12 cellular contexts compared by ENCODE assay signal in the genomic region with DNA sequence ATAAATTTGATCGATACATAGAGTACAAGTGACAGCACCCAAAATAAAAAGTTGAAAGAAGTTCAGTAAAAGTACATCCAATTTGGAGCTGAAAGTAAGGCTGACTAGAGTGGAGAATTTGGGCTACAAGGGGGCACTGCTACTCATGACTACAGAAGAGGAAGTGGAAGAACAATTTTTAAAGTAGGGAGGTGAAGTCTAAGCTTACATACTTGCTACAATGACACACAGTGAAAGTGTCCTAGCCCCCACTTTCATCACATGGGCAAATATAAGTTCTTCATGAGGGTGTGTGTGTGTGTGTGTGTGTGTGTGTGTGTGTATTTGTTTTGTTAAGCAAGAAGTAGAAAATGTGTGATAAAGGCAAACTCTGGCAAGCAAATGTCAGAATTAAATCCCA. TPM values are rescaled to one million over a fixed set of nuclear protein-coding genes. Genes with fewer than 3 reads are reported as not detected.
DNase-seq lines count a peak whose midpoint lies in the region; ATAC-seq, FAIRE-seq and TF ChIP-seq lines count a peak whose summit lies in the region.
"Had no signal": no experiment of that assay in that cellular context is flagged by ENCODE, and none has a peak within 500 bp of the region (broad histone marks: within the 10 kb centered on the region; RNA-seq: fewer than 3 reads in every experiment).

No MANE protein-coding gene starts in this region.

- H3K27ac Mint-ChIP-seq in activated naive CD8-positive, alpha-beta T cell: peak overlapping the region; percentile 41
- no peak overlapping the region for H3K27ac Mint-ChIP-seq in activated naive CD8-positive, alpha-beta T cell treated with anti-CD3 and anti-CD28 coated beads, Interleukin-2, amount 50 U/mL, for 24 hours
- H3K27ac Mint-ChIP-seq in stimulated activated memory B cell treated with anti-CD40 and anti-IgM and Interleukin-4, amounts not matched to agents 10 μg/mL and 1 μg/mL and 100 μg/mL, for 72 hours: no peak overlapping the region

- H3K9ac ChIP-seq in kidney (ENCODE audit: low read length in 2 of 2): no peak overlapping the region
- H3K9ac ChIP-seq: SK-N-SH had no signal

- H3K36me3 ChIP-seq in kidney (ENCODE audit: control insufficient read depth in 1 of 2, insufficient read depth in 2 of 2, low read length in 2 of 2): peaks cover 3 to 10% of the 10 kb centered on the region in 2 donors

- no peak overlapping the region for H3K4me3 ChIP-seq in NB4 (ENCODE audit: low read depth, low read length)
- no peak overlapping the region for H3K4me3 ChIP-seq in kidney (ENCODE audit: low read length in 2 of 2)

- ATAC-seq in activated naive CD8-positive, alpha-beta T cell treated with anti-CD3 and anti-CD28 coated beads, Interleukin-2, amount 50 U/mL, for 24 hours: no peak
- ATAC-seq in HG02884 (IDR thresholded peaks at IDR 0.05; ENCODE audit: unreplicated experiment): peak; percentile 97
- peak; percentile 80 for ATAC-seq in stimulated activated memory B cell treated with anti-CD40 and anti-IgM and Interleukin-4, amounts not matched to agents 10 μg/mL and 1 μg/mL and 100 μg/mL, for 72 hours

- no peak for DNase-seq in activated naive CD8-positive, alpha-beta T cell treated with anti-CD3 and anti-CD28 coated beads, Interleukin-2, amount 50 U/mL, for 24 hours
- DNase-seq in NB4 (ENCODE audit: low read depth) (peak; percentile 42), dermis blood vessel endothelial cell (no peak), NCI-H1105 treated with DMSO at 0.1 percent for 48 hours (lab: John Stamatoyannopoulos, UW) (no peak), kidney (no peak)
- DNase-seq: HCEC 1CT; NCI-H69; SK-N-SH; stimulated activated CD8-positive, alpha-beta memory T cell treated with anti-CD3 and anti-CD28 coated beads, Interleukin-4, amount 100 ng/mL, for 48 hours had no signal

- no peak for TF ChIP-seq CTCF in NB4 (IDR thresholded peaks at IDR 0.05; ENCODE audit: low read depth, low read length)
- TF ChIP-seq CTCF in kidney (IDR thresholded peaks at IDR 0.05; ENCODE audit: borderline replicate concordance, extremely low read depth, insufficient read depth): no peak

- no peaks in the 10 kb centered on the region for H3K9me3 Mint-ChIP-seq in activated naive CD8-positive, alpha-beta T cell (ENCODE audit: low read depth)
- H3K9me3 Mint-ChIP-seq in activated naive CD8-positive, alpha-beta T cell treated with anti-CD3 and anti-CD28 coated beads, Interleukin-2, amount 50 U/mL, for 24 hours: no peaks in the 10 kb centered on the region
- no peaks in the 10 kb centered on the region for H3K9me3 Mint-ChIP-seq in stimulated activated memory B cell treated with anti-CD40 and anti-IgM and Interleukin-4, amounts not matched to agents 10 μg/mL and 1 μg/mL and 100 μg/mL, for 72 hours

- no peaks in the 10 kb centered on the region for H3K9me3 ChIP-seq in kidney (ENCODE audit: control insufficient read depth in 1 of 2, low read length in 2 of 2)
- H3K9me3 ChIP-seq: SK-N-SH had no signal

- H3K36me3 Mint-ChIP-seq in activated naive CD8-positive, alpha-beta T cell: peaks cover 14% of the 10 kb centered on the region
- H3K36me3 Mint-ChIP-seq in activated naive CD8-positive, alpha-beta T cell treated with anti-CD3 and anti-CD28 coated beads, Interleukin-2, amount 50 U/mL, for 24 hours (ENCODE audit: low read depth): peaks cover 27% of the 10 kb centered on the region
- H3K36me3 Mint-ChIP-seq in stimulated activated memory B cell treated with anti-CD40 and anti-IgM and Interleukin-4, amounts not matched to agents 10 μg/mL and 1 μg/mL and 100 μg/mL, for 72 hours: peaks cover 12% of the 10 kb centered on the region

- H3K4me1 Mint-ChIP-seq in activated naive CD8-positive, alpha-beta T cell (ENCODE audit: low read depth): peaks cover 29% of the 10 kb centered on the region
- peaks cover 20% of the 10 kb centered on the region for H3K4me1 Mint-ChIP-seq in activated naive CD8-positive, alpha-beta T cell treated with anti-CD3 and anti-CD28 coated beads, Interleukin-2, amount 50 U/mL, for 24 hours
- H3K4me1 Mint-ChIP-seq in stimulated activated memory B cell treated with anti-CD40 and anti-IgM and Interleukin-4, amounts not matched to agents 10 μg/mL and 1 μg/mL and 100 μg/mL, for 72 hours: peaks cover 40% of the 10 kb centered on the region

- FAIRE-seq in kidney (lab: Jason Lieb, UNC): no peak

- H3K27me3 Mint-ChIP-seq in activated naive CD8-positive, alpha-beta T cell: no peaks in the 10 kb centered on the region
- H3K27me3 Mint-ChIP-seq in activated naive CD8-positive, alpha-beta T cell treated with anti-CD3 and anti-CD28 coated beads, Interleukin-2, amount 50 U/mL, for 24 hours: no peaks in the 10 kb centered on the region
- H3K27me3 Mint-ChIP-seq in stimulated activated memory B cell treated with anti-CD40 and anti-IgM and Interleukin-4, amounts not matched to agents 10 μg/mL and 1 μg/mL and 100 μg/mL, for 72 hours: no peaks in the 10 kb centered on the region

- no peak overlapping the region for H3K4me3 Mint-ChIP-seq in activated naive CD8-positive, alpha-beta T cell
- no peak overlapping the region for H3K4me3 Mint-ChIP-seq in activated naive CD8-positive, alpha-beta T cell treated with anti-CD3 and anti-CD28 coated beads, Interleukin-2, amount 50 U/mL, for 24 hours
- no peak overlapping the region for H3K4me3 Mint-ChIP-seq in stimulated activated memory B cell treated with anti-CD40 and anti-IgM and Interleukin-4, amounts not matched to agents 10 μg/mL and 1 μg/mL and 100 μg/mL, for 72 hours

- intact Hi-C loops in kidney (cut with DNase I): no loop called here

- peaks cover 0 to 2% of the 10 kb centered on the region in 2 donors for H3K4me1 ChIP-seq in kidney (ENCODE audit: control insufficient read depth in 1 of 2, insufficient read depth in 1 of 2, low read depth in 1 of 2, low read length in 2 of 2)

- TF ChIP-seq POLR2A in NB4 (IDR thresholded peaks at IDR 0.05; ENCODE audit: extremely low read depth, insufficient read length): no peak

- no peak overlapping the region for H3K27ac ChIP-seq in kidney (ENCODE audit: low read depth in 2 of 2, low read length in 2 of 2)

RNA-seq across cellular contexts. Expression of gene MAP3K2, which starts 45.7 kb away (rescaled TPM):
- total RNA-seq in dermis blood vessel endothelial cell (27.2 and 28.4 TPM in 2 replicates), kidney (65.3 TPM)
- 4.9 TPM for polyA plus RNA-seq in kidney (ENCODE audit: insufficient read depth, low read depth, low replicate concordance)

RNA-seq across cellular contexts. Expression of gene ERCC3, which starts 48.2 kb away (rescaled TPM):
- total RNA-seq in dermis blood vessel endothelial cell: 45.6 and 49.2 TPM in 2 replicates
- total RNA-seq in kidney: 37.1 TPM
- 23.5 TPM for polyA plus RNA-seq in kidney (ENCODE audit: insufficient read depth, low read depth, low replicate concordance)
